Comparison of ENCODE assay signal across 24 cellular contexts in the genomic region with DNA sequence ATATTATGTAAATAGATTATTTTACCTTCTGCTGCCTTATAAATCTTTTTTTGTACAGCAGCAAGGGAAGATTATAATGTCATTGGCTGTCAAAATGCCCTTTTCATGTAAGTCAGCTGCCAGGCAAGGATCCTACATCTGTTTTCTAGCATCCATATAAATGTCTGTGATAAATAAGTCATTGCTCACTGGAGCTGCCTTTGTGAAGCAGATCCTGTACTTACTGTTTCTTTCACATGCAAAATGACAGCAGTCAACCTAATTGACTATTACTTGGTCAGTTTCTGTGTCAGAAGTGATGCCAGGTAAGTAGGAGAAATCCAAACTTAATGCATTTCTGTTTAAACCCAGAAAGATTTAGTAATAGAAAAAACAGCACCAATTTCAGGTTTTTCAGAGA.
"Had no signal": no experiment of that assay in that cellular context is flagged by ENCODE, and none has a peak within 500 bp of the region (broad histone marks: within the 10 kb centered on the region; RNA-seq: fewer than 3 reads in every experiment).

No MANE protein-coding gene starts in this region.

- H2AFZ ChIP-seq: hepatocyte, neural progenitor cell had no signal

- H3K27me3 ChIP-seq: colonic mucosa, foreskin keratinocyte, hepatocyte, neural progenitor cell, pancreas, suprapubic skin, thyroid gland had no signal

- H3K4me3 ChIP-seq: colonic mucosa, hepatocyte, left ventricle myocardium inferior, lower lobe of right lung, neural progenitor cell, pancreas, suprapubic skin, thyroid gland had no signal

- H3K9ac ChIP-seq: neural progenitor cell had no signal

- H3K27me3 Mint-ChIP-seq: memory B cell, progenitor cell of endocrine pancreas, type B pancreatic cell had no signal

- H3K79me2 ChIP-seq: hepatocyte had no signal

- ATAC-seq: foreskin keratinocyte; lower lobe of right lung; natural killer cell; pancreas; right cardiac atrium; stimulated activated naive CD8-positive, alpha-beta T cell treated with anti-CD3 and anti-CD28 coated beads, Interleukin-15, Interleukin-2, amounts not matched to agents 100 U/mL and 50 U/mL, for 24 hours had no signal

- H3K9me3 ChIP-seq: colonic mucosa, left ventricle myocardium inferior, lower lobe of right lung, pancreas, suprapubic skin, thyroid gland had no signal

- H3K27ac Mint-ChIP-seq: immature natural killer cell, memory B cell, natural killer cell, neural progenitor cell, progenitor cell of endocrine pancreas, type B pancreatic cell had no signal

- DNase-seq: colonic mucosa; effector CD4-positive, alpha-beta T cell; endodermal cell; erythroblast; foreskin keratinocyte; head of caudate nucleus; immature natural killer cell; left ventricle myocardium inferior; lower lobe of right lung; natural killer cell; nucleus accumbens; pancreas; right cardiac atrium; small intestine; stimulated activated CD4-positive, alpha-beta T cell treated with anti-CD3 and anti-CD28 coated beads, Interleukin-12 subunit alpha, Interleukin-12 subunit beta, amount 100 ng/mL, for 4 hours; stimulated activated naive CD8-positive, alpha-beta T cell treated with anti-CD3 and anti-CD28 coated beads, Interleukin-15, Interleukin-2, amounts not matched to agents 100 U/mL and 50 U/mL, for 24 hours; thyroid gland had no signal

- H3K4me1 ChIP-seq: colonic mucosa, foreskin keratinocyte, left ventricle myocardium inferior, lower lobe of right lung, pancreas, suprapubic skin, thyroid gland had no signal

- H3K9me3 Mint-ChIP-seq: immature natural killer cell, memory B cell, mesothelial cell of epicardium, natural killer cell, type B pancreatic cell had no signal

- H3K36me3 Mint-ChIP-seq: immature natural killer cell, memory B cell, mesothelial cell of epicardium, natural killer cell, type B pancreatic cell had no signal

- H3K4me1 Mint-ChIP-seq: immature natural killer cell, memory B cell, natural killer cell, neural progenitor cell had no signal

- H3K4me2 ChIP-seq: hepatocyte, neural progenitor cell had no signal

- H3K27ac ChIP-seq: colonic mucosa, foreskin keratinocyte, hepatocyte, left ventricle myocardium inferior, lower lobe of right lung, neural progenitor cell, pancreas, suprapubic skin, thyroid gland had no signal

- H3K36me3 ChIP-seq: colonic mucosa, left ventricle myocardium inferior, lower lobe of right lung, neural progenitor cell, pancreas, suprapubic skin, thyroid gland had no signal

- H3K4me3 Mint-ChIP-seq: endodermal cell, immature natural killer cell, memory B cell, mesothelial cell of epicardium, natural killer cell, neural progenitor cell, type B pancreatic cell had no signal
